ENCODE assay signal across 21 cellular contexts in genomic region chr11:34583818-34584217, GRCh38. TPM values are rescaled to one million over a fixed set of nuclear protein-coding genes. Genes with fewer than 3 reads are reported as not detected.
DNase-seq lines count a peak whose midpoint lies in the region; ATAC-seq and TF ChIP-seq lines count a peak whose summit lies in the region.
"Had no signal": no experiment of that assay in that cellular context is flagged by ENCODE, and none has a peak within 500 bp of the region (broad histone marks: within the 10 kb centered on the region; RNA-seq: fewer than 3 reads in every experiment).

No MANE protein-coding gene starts in this region.

- H3K27ac Mint-ChIP-seq in stimulated activated memory B cell treated with anti-CD40 and anti-IgM and Interleukin-4, amounts not matched to agents 10 μg/mL and 1 μg/mL and 100 μg/mL, for 72 hours: peak overlapping the region; percentile 4
- H3K27ac Mint-ChIP-seq in CD14-positive monocyte: no peak overlapping the region
- H3K27ac Mint-ChIP-seq: CD4-positive, CD25-positive, alpha-beta regulatory T cell had no signal

- ATAC-seq in left colon (peak; percentile 53), GM21529 (IDR thresholded peaks at IDR 0.05; ENCODE audit: unreplicated experiment) (no peak), HG02798 (IDR thresholded peaks at IDR 0.05; ENCODE audit: poor library complexity, unreplicated experiment) (no peak)
- no peak for ATAC-seq in stimulated activated memory B cell treated with anti-CD40 and anti-IgM and Interleukin-4, amounts not matched to agents 10 μg/mL and 1 μg/mL and 100 μg/mL, for 72 hours
- ATAC-seq: HCT116 had no signal

- no peak overlapping the region for H3K4me3 Mint-ChIP-seq in stimulated activated memory B cell treated with anti-CD40 and anti-IgM and Interleukin-4, amounts not matched to agents 10 μg/mL and 1 μg/mL and 100 μg/mL, for 72 hours
- no peak overlapping the region for H3K4me3 Mint-ChIP-seq in CD14-positive monocyte
- H3K4me3 Mint-ChIP-seq: CD4-positive, CD25-positive, alpha-beta regulatory T cell had no signal

- no peaks in the 10 kb centered on the region for H3K9me3 Mint-ChIP-seq in stimulated activated memory B cell treated with anti-CD40 and anti-IgM and Interleukin-4, amounts not matched to agents 10 μg/mL and 1 μg/mL and 100 μg/mL, for 72 hours
- no peaks in the 10 kb centered on the region for H3K9me3 Mint-ChIP-seq in CD14-positive monocyte
- H3K9me3 Mint-ChIP-seq: CD4-positive, CD25-positive, alpha-beta regulatory T cell had no signal

- H3K36me3 Mint-ChIP-seq in stimulated activated memory B cell treated with anti-CD40 and anti-IgM and Interleukin-4, amounts not matched to agents 10 μg/mL and 1 μg/mL and 100 μg/mL, for 72 hours: no peaks in the 10 kb centered on the region
- no peaks in the 10 kb centered on the region for H3K36me3 Mint-ChIP-seq in CD14-positive monocyte
- H3K36me3 Mint-ChIP-seq: CD4-positive, CD25-positive, alpha-beta regulatory T cell had no signal

- peaks cover 9% of the 10 kb centered on the region for H3K27me3 Mint-ChIP-seq in stimulated activated memory B cell treated with anti-CD40 and anti-IgM and Interleukin-4, amounts not matched to agents 10 μg/mL and 1 μg/mL and 100 μg/mL, for 72 hours
- peaks cover 0 to 5% (median 5%) of the 10 kb centered on the region in 3 donors for H3K27me3 Mint-ChIP-seq in CD14-positive monocyte (ENCODE audit: low read depth in 3 of 3)

- intact Hi-C loops in left colon (cut with DNase I, micrococcal nuclease) (loop anchor here in 1 of 2 donors (10.0 kb wide), 1 partner anchor 821 kb away; no protein-coding TSS in a partner anchor), CD14-positive monocyte (cut with micrococcal nuclease) (loop anchor here (10.0 kb wide), 3 partner anchors 71 to 821 kb away; no protein-coding TSS in a partner anchor)

- no peak for TF ChIP-seq CTCF in CD14-positive monocyte (IDR thresholded peaks at IDR 0.05)

- peak in 45 of 76 experiments; percentile 7 to 77 (median 29) for DNase-seq in HUDEP-2 (lab: John Stamatoyannopoulos, UW; ENCODE audit: unreplicated experiment in 76 of 76)
- DNase-seq in RPMI8226: peak; percentile 71
- DNase-seq in left colon: no peak
- DNase-seq in CD14-positive monocyte (ENCODE audit: low spot score): no peak
- DNase-seq: ACHN; Caco-2; CD4-positive, CD25-positive, alpha-beta regulatory T cell; DMS153; GDM1; GM23248; KBM-7; MV-4-11; NCI-H1694 treated with DMSO at 0.1 percent for 48 hours; NCI-H2227 treated with DMSO at 0.1 percent for 48 hours; NCI-H526 treated with DMSO at 0.1 percent for 48 hours; Right ventricle myocardium superior had no signal

- H3K4me1 Mint-ChIP-seq in stimulated activated memory B cell treated with anti-CD40 and anti-IgM and Interleukin-4, amounts not matched to agents 10 μg/mL and 1 μg/mL and 100 μg/mL, for 72 hours: peaks cover 24% of the 10 kb centered on the region
- H3K4me1 Mint-ChIP-seq in CD14-positive monocyte: peaks cover 31% of the 10 kb centered on the region

RNA-seq across cellular contexts. Expression of gene EHF, which starts 37.1 kb away (rescaled TPM):
- 100 to 1,000 TPM; 226 to 394 TPM for total RNA-seq in left colon
- under 1 TPM in 1 of 2 donors, not detected in 1; 0.21 TPM for polyA plus RNA-seq in CD14-positive monocyte
- total RNA-seq: CD4-positive, CD25-positive, alpha-beta regulatory T cell; GM23248; OCI-LY7 had no signal
- polyA plus RNA-seq: CD4-positive, CD25-positive, alpha-beta regulatory T cell; GM23248 had no signal

Comparison
In these comparisons a context has a peak if more than half of its experiments do, and no peak if none do; other contexts are left out.
1. DNase-seq: peak in HUDEP-2 (45 of 76) and RPMI8226 (single experiment); none in left colon (0 of 2) and CD14-positive monocyte (single experiment).